ENCODE assay signal across 21 cellular contexts in genomic region chr5:75043736-75044264, GRCh38. TPM values are rescaled to one million over a fixed set of nuclear protein-coding genes. Genes with fewer than 3 reads are reported as not detected.
DNase-seq lines count a peak whose midpoint lies in the region; ATAC-seq and TF ChIP-seq lines count a peak whose summit lies in the region.
"Had no signal": no experiment of that assay in that cellular context is flagged by ENCODE, and none has a peak within 500 bp of the region (broad histone marks: within the 10 kb centered on the region; RNA-seq: fewer than 3 reads in every experiment).

No MANE protein-coding gene starts in this region.

- no peak for DNase-seq in activated naive CD8-positive, alpha-beta T cell treated with anti-CD3 and anti-CD28 coated beads, Interleukin-2, amount 50 U/mL, for 24 hours
- no peak for DNase-seq in activated naive CD8-positive, alpha-beta T cell treated with anti-CD3 and anti-CD28 coated beads for 36 hours
- DNase-seq in T-cell = no peak
- no peak for DNase-seq in left lung
- no peak for DNase-seq in NCI-H1417 treated with DMSO at 0.1 percent for 48 hours (lab: John Stamatoyannopoulos, UW)
- no peak for DNase-seq in MM.1S
- DNase-seq: BE2C, COR-L47, HCEC 1CT, KBM-7, NCI-H1105, NCI-H1694, NCI-H2107, NCI-H510A treated with DMSO at 0.1 percent for 48 hours, NCI-H748 treated with DMSO at 0.1 percent for 48 hours, OCI-M1 had no signal

- H3K27me3 ChIP-seq in left lung = no peaks in the 10 kb centered on the region
- H3K27me3 ChIP-seq in MM.1S (replicated peaks; ENCODE audit: insufficient read depth, low read length) = no peaks in the 10 kb centered on the region
- H3K27me3 ChIP-seq: SJSA1 had no signal

- H3K9me3 ChIP-seq in left lung (no peaks in the 10 kb centered on the region), MM.1S (replicated peaks; ENCODE audit: insufficient read depth, low read length) (no peaks in the 10 kb centered on the region)
- H3K9me3 ChIP-seq: BE2C, SJSA1 had no signal

- no peak overlapping the region for H2AFZ ChIP-seq in MM.1S (ENCODE audit: low read length)
- H2AFZ ChIP-seq: GM23338 had no signal

- H3K27ac Mint-ChIP-seq in activated naive CD8-positive, alpha-beta T cell treated with anti-CD3 and anti-CD28 coated beads, Interleukin-2, amount 50 U/mL, for 24 hours = peak overlapping the region; percentile 6
- H3K27ac Mint-ChIP-seq in activated naive CD8-positive, alpha-beta T cell treated with anti-CD3 and anti-CD28 coated beads for 36 hours = no peak overlapping the region
- peak overlapping the region; percentile 17 to 40 for H3K27ac Mint-ChIP-seq in T-cell
- H3K27ac Mint-ChIP-seq: GM23338 had no signal

- no peaks in the 10 kb centered on the region for H3K27me3 Mint-ChIP-seq in activated naive CD8-positive, alpha-beta T cell treated with anti-CD3 and anti-CD28 coated beads, Interleukin-2, amount 50 U/mL, for 24 hours
- H3K27me3 Mint-ChIP-seq in activated naive CD8-positive, alpha-beta T cell treated with anti-CD3 and anti-CD28 coated beads for 36 hours = no peaks in the 10 kb centered on the region
- H3K27me3 Mint-ChIP-seq in T-cell = no peaks in the 10 kb centered on the region

- H3K9me3 Mint-ChIP-seq in activated naive CD8-positive, alpha-beta T cell treated with anti-CD3 and anti-CD28 coated beads, Interleukin-2, amount 50 U/mL, for 24 hours = no peaks in the 10 kb centered on the region
- H3K9me3 Mint-ChIP-seq in activated naive CD8-positive, alpha-beta T cell treated with anti-CD3 and anti-CD28 coated beads for 36 hours = peaks cover 2% of the 10 kb centered on the region
- no peaks in the 10 kb centered on the region for H3K9me3 Mint-ChIP-seq in T-cell
- H3K9me3 Mint-ChIP-seq: GM23338 had no signal

- no peaks in the 10 kb centered on the region for H4K20me1 ChIP-seq in MM.1S (ENCODE audit: insufficient read depth, low read length)

- H3K4me1 ChIP-seq in left lung (no peaks in the 10 kb centered on the region), MM.1S (ENCODE audit: low read length) (peaks cover 9% of the 10 kb centered on the region; the same call in 1 of the 2 replicates)
- H3K4me1 ChIP-seq: BE2C had no signal

- CTCF ChIA-PET in T-cell (lab: Charles Lee) = no interaction called here

- POLR2A ChIA-PET in T-cell (lab: Charles Lee) = no interaction called here

- H3F3A ChIP-seq in MM.1S (ENCODE audit: insufficient read depth, low read length) = peaks cover 8% of the 10 kb centered on the region

- H3K4me3 ChIP-seq in left lung (no peak overlapping the region), MM.1S (ENCODE audit: low read length) (no peak overlapping the region)
- H3K4me3 ChIP-seq: GM23338, SJSA1 had no signal

- peaks cover 17% of the 10 kb centered on the region for H3K36me3 Mint-ChIP-seq in activated naive CD8-positive, alpha-beta T cell treated with anti-CD3 and anti-CD28 coated beads, Interleukin-2, amount 50 U/mL, for 24 hours (ENCODE audit: low read depth)
- H3K36me3 Mint-ChIP-seq in activated naive CD8-positive, alpha-beta T cell treated with anti-CD3 and anti-CD28 coated beads for 36 hours = peaks cover 54% of the 10 kb centered on the region
- H3K36me3 Mint-ChIP-seq in T-cell = peaks cover 63% of the 10 kb centered on the region

- peaks cover 0 to 4% of the 10 kb centered on the region in 2 donors for H3K36me3 ChIP-seq in left lung
- H3K36me3 ChIP-seq in MM.1S (replicated peaks; ENCODE audit: insufficient read depth, low read length) = no peaks in the 10 kb centered on the region
- H3K36me3 ChIP-seq: BE2C had no signal

- H3K4me3 Mint-ChIP-seq in activated naive CD8-positive, alpha-beta T cell treated with anti-CD3 and anti-CD28 coated beads, Interleukin-2, amount 50 U/mL, for 24 hours = no peak overlapping the region
- no peak overlapping the region for H3K4me3 Mint-ChIP-seq in activated naive CD8-positive, alpha-beta T cell treated with anti-CD3 and anti-CD28 coated beads for 36 hours
- no peak overlapping the region for H3K4me3 Mint-ChIP-seq in T-cell
- H3K4me3 Mint-ChIP-seq: GM23338 had no signal

- H3K27ac ChIP-seq in left lung = no peak overlapping the region
- H3K27ac ChIP-seq in MM.1S (ENCODE audit: low read length) = no peak overlapping the region
- H3K27ac ChIP-seq: SJSA1 had no signal

- ATAC-seq in activated naive CD8-positive, alpha-beta T cell treated with anti-CD3 and anti-CD28 coated beads, Interleukin-2, amount 50 U/mL, for 24 hours = no peak
- ATAC-seq in T-cell (replicated peaks in 1 of 4) (no peak), left lung (peak; percentile 70), GM18868 (IDR thresholded peaks at IDR 0.05; ENCODE audit: unreplicated experiment) (no peak)
- ATAC-seq: GM23338, Right ventricle myocardium inferior had no signal

- H3K9me2 ChIP-seq in MM.1S (replicated peaks; ENCODE audit: insufficient read depth, low read length) = no peaks in the 10 kb centered on the region

- TF ChIP-seq CTCF in left lung (IDR thresholded peaks at IDR 0.05) (no peak), MM.1S (IDR thresholded peaks at IDR 0.05; ENCODE audit: low read length) (no peak)

- H3K4me1 Mint-ChIP-seq in activated naive CD8-positive, alpha-beta T cell treated with anti-CD3 and anti-CD28 coated beads, Interleukin-2, amount 50 U/mL, for 24 hours = peaks cover 49% of the 10 kb centered on the region
- H3K4me1 Mint-ChIP-seq in activated naive CD8-positive, alpha-beta T cell treated with anti-CD3 and anti-CD28 coated beads for 36 hours = peaks cover 61% of the 10 kb centered on the region
- peaks cover 71 to 72% (median 72%) of the 10 kb centered on the region in 3 donors for H3K4me1 Mint-ChIP-seq in T-cell
- H3K4me1 Mint-ChIP-seq: GM23338 had no signal

- H3K4me2 ChIP-seq in MM.1S (ENCODE audit: low read depth, low read length) = no peak overlapping the region
- H3K4me2 ChIP-seq: GM23338 had no signal

- no peaks in the 10 kb centered on the region for H3K79me2 ChIP-seq in MM.1S (ENCODE audit: low read length)

- no peak overlapping the region for H3K9ac ChIP-seq in MM.1S (ENCODE audit: low read length)

- intact Hi-C loops in left lung (cut with DNase I) = no loop called here

RNA-seq across cellular contexts. Expression of gene GCNT4, which starts 8.6 kb away (rescaled TPM):
- total RNA-seq in activated naive CD8-positive, alpha-beta T cell treated with anti-CD3 and anti-CD28 coated beads for 36 hours = 1 to 10 TPM; 1.6 to 1.7 TPM
- total RNA-seq in T-cell (10 to 100 TPM in 4 of 5 donors, 1 to 10 TPM in 1; 7.1 to 17.5 (median 11.5) TPM), left lung (1 to 10 TPM; 1.7 to 3.6 TPM)
- total RNA-seq: HT1080 had no signal
